8 cellular contexts compared by ENCODE assay signal in the genomic region with DNA sequence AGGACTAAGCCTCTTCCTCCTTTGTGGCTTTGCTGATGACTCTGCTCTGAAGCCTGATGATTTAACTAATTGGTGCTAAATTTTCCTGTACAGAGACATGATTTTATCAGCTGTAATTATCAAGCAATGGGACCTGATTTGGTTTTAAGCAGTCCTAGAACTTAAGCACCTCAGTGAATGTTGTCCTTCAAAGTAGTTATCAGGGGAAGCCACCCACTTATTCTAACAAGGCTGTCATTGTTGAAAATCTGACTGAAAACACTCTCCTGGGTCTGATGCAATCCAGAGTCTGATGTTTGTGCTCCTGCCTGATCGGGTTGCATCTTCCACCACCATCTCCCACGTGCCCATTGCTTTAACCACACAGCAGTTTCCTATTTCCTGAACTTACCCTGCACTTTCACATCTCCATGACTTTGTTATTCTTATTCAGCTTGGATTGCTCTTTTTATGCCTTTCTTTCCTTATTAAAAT. TPM values are rescaled to one million over a fixed set of nuclear protein-coding genes. Genes with fewer than 3 reads are reported as not detected.
DNase-seq lines count a peak whose midpoint lies in the region; ATAC-seq, FAIRE-seq and TF ChIP-seq lines count a peak whose summit lies in the region.

No MANE protein-coding gene starts in this region.

- no peaks in the 10 kb centered on the region for H4K20me1 ChIP-seq in GM12878 (ENCODE audit: control insufficient read depth, insufficient read depth)
- H4K20me1 ChIP-seq in MM.1S (ENCODE audit: insufficient read depth, low read length): no peaks in the 10 kb centered on the region

- H2AFZ ChIP-seq in GM12878 (ENCODE audit: control insufficient read depth, low read depth, low read length) (peak overlapping the region; percentile 2; the same call in 1 of the 2 replicates), MM.1S (ENCODE audit: low read length) (no peak overlapping the region)

- DNase-seq in COLO829 (ENCODE audit: low spot score): peak; percentile 80
- peak; percentile 93 for DNase-seq in OCI-M1 (lab: John Stamatoyannopoulos, UW)
- no peak for DNase-seq in GM12878 (ENCODE audit: low read depth, low spot score)
- no peak for DNase-seq in nephron progenitor cell
- DNase-seq in left colon: no peak
- DNase-seq in NCI-H1048 (lab: John Stamatoyannopoulos, UW): no peak
- no peak for DNase-seq in MM.1S

- RAD21 ChIA-PET in GM12878 (lab: Charles Lee; ENCODE audit: unreplicated experiment): interaction anchor here (1.2 to 12.5 kb wide), 20 partner anchors 8 to 828 kb away, joined by 3 to 171 read pairs (median 9); a partner anchor contains a TSS

- H3K9me3 ChIP-seq in GM12878 (replicated peaks; ENCODE audit: control insufficient read depth, insufficient read depth, low read length) (no peaks in the 10 kb centered on the region), MM.1S (replicated peaks; ENCODE audit: insufficient read depth, low read length) (no peaks in the 10 kb centered on the region)

- H3K27ac ChIP-seq in GM12878 (ENCODE audit: control insufficient read depth, insufficient read depth) (peak overlapping the region; percentile 54), MM.1S (ENCODE audit: low read length) (no peak overlapping the region)

- no peaks in the 10 kb centered on the region for H3K27me3 ChIP-seq in GM12878 (replicated peaks in 1 of 2; ENCODE audit: control insufficient read depth in 2 of 2, insufficient read depth in 2 of 2, low read length in 1 of 2)
- no peaks in the 10 kb centered on the region for H3K27me3 ChIP-seq in MM.1S (replicated peaks; ENCODE audit: insufficient read depth, low read length)

- CTCF ChIA-PET in GM12878 (lab: Yijun Ruan, JAX): interaction anchor here (1.1 to 12.4 kb wide), 22 partner anchors 12 to 393 kb away, joined by 3 to 253 read pairs (median 14); no protein-coding TSS in a partner anchor

- H3K27ac Mint-ChIP-seq in nephron progenitor cell: no peak overlapping the region

- peaks cover 4% of the 10 kb centered on the region for H3K27me3 Mint-ChIP-seq in nephron progenitor cell (ENCODE audit: low read depth, poor library complexity)

- no peaks in the 10 kb centered on the region for H3K36me3 Mint-ChIP-seq in nephron progenitor cell (ENCODE audit: low read depth)

- H3K4me3 Mint-ChIP-seq in nephron progenitor cell: peak overlapping the region; percentile 2

- POLR2A ChIA-PET in GM12878 (lab: Charles Lee): interaction anchor here (0.5 to 2.8 kb wide), 4 partner anchors 18 to 676 kb away, joined by 3 to 12 read pairs (median 6); no protein-coding TSS in a partner anchor

- H3F3A ChIP-seq in MM.1S (ENCODE audit: insufficient read depth, low read length): no peaks in the 10 kb centered on the region

- H3K4me1 Mint-ChIP-seq in nephron progenitor cell: peaks cover 44% of the 10 kb centered on the region

- ATAC-seq in GM21786 (IDR thresholded peaks at IDR 0.05; ENCODE audit: unreplicated experiment) (peak; percentile 35), GM12878 (peak; percentile 56), left colon (no peak)

- TF ChIP-seq CTCF in GM12878 (IDR thresholded peaks at IDR 0.05 in 2 of 3, conservative IDR thresholded peaks at IDR 0.05 in 1 of 3; ENCODE audit: control insufficient read depth in 2 of 3, extremely low read depth in 1 of 3, insufficient read depth in 1 of 3, low read depth in 3 of 3, low read length in 3 of 3): no peak
- no peak for TF ChIP-seq CTCF in nephron progenitor cell (IDR thresholded peaks at IDR 0.05)
- no peak for TF ChIP-seq CTCF in MM.1S (IDR thresholded peaks at IDR 0.05; ENCODE audit: low read length)

- no peak overlapping the region for H3K4me3 ChIP-seq in GM12878
- H3K4me3 ChIP-seq in MM.1S (ENCODE audit: low read length): no peak overlapping the region

- H3K36me3 ChIP-seq in GM12878 (ENCODE audit: control insufficient read depth in 2 of 2, insufficient read depth in 2 of 2, low read length in 1 of 2): no peaks in the 10 kb centered on the region
- H3K36me3 ChIP-seq in MM.1S (replicated peaks; ENCODE audit: insufficient read depth, low read length): no peaks in the 10 kb centered on the region

- TF ChIP-seq POLR2A in GM12878 (IDR thresholded peaks at IDR 0.05; ENCODE audit: low read depth, low read length): no peak

- FAIRE-seq in GM12878 (lab: Jason Lieb, UNC): no peak

- no peaks in the 10 kb centered on the region for H3K9me2 ChIP-seq in MM.1S (replicated peaks; ENCODE audit: insufficient read depth, low read length)

- H3K79me2 ChIP-seq in GM12878 (ENCODE audit: control insufficient read depth, insufficient read depth, low read length) (no peaks in the 10 kb centered on the region), MM.1S (ENCODE audit: low read length) (no peaks in the 10 kb centered on the region)

- peak; percentile 33 to 48; a peak in 3 of 4 replicates for TF ChIP-seq EP300 in GM12878 (IDR thresholded peaks at IDR 0.05; ENCODE audit: borderline replicate concordance in 1 of 2, control insufficient read depth in 1 of 2, low read depth in 2 of 2, low read length in 2 of 2)

- H3K4me1 ChIP-seq in GM12878 (ENCODE audit: control insufficient read depth, insufficient read depth, low read length) (peaks cover 38% of the 10 kb centered on the region), MM.1S (ENCODE audit: low read length) (no peaks in the 10 kb centered on the region)

- no peak for TF ChIP-seq RAD21 in GM12878 (IDR thresholded peaks at IDR 0.05; ENCODE audit: insufficient read depth, low read depth, low read length)

- no peaks in the 10 kb centered on the region for H3K9me3 Mint-ChIP-seq in nephron progenitor cell

- BruUV-seq in GM12878 (replicated peaks; lab: Mats Ljungman, UMichigan): no TSS peak

- in situ Hi-C loops in GM12878 (cut with MboI): loop anchor here (5.0 kb wide), 1 partner anchor 374 kb away; no protein-coding TSS in a partner anchor

- 0% methylated on average over 2 of the region's 2 CpGs for WGBS in GM12878 (ENCODE audit: insufficient coverage, insufficient replicate concordance, low lambda C conversion rate, missing lambda C conversion rate)

- H3K9ac ChIP-seq in GM12878 (ENCODE audit: control insufficient read depth, insufficient read depth, low read length) (peak overlapping the region; percentile 41), MM.1S (ENCODE audit: low read length) (no peak overlapping the region)

- intact Hi-C loops in GM12878 (cut with micrococcal nuclease; ENCODE audit: unreplicated experiment) (loop anchor here (2.0 kb wide), 2 partner anchors 17 to 113 kb away; no protein-coding TSS in a partner anchor), left colon (cut with DNase I, micrococcal nuclease) (no loop called here)

- H3K4me2 ChIP-seq in GM12878 (ENCODE audit: control insufficient read depth, insufficient read depth): peak overlapping the region; percentile 9
- no peak overlapping the region for H3K4me2 ChIP-seq in MM.1S (ENCODE audit: low read depth, low read length)

- SMC1A ChIA-PET in GM12878 (lab: Charles Lee; ENCODE audit: uncharacterized antibody, unreplicated experiment): interaction anchor here (0.9 to 11.8 kb wide), 25 partner anchors 10 to 374 kb away, joined by 3 to 275 read pairs (median 10); no protein-coding TSS in a partner anchor

TF ChIP-seq in GM12878, 131 proteins besides CTCF, POLR2A, EP300 and RAD21 (continues in another document):
- TF ChIP-seq HDAC2 (IDR thresholded peaks at IDR 0.05) (no peak), IKZF1 (conservative IDR thresholded peaks at IDR 0.05) (peak; percentile 65)
- TF ChIP-seq, protein P1, sequence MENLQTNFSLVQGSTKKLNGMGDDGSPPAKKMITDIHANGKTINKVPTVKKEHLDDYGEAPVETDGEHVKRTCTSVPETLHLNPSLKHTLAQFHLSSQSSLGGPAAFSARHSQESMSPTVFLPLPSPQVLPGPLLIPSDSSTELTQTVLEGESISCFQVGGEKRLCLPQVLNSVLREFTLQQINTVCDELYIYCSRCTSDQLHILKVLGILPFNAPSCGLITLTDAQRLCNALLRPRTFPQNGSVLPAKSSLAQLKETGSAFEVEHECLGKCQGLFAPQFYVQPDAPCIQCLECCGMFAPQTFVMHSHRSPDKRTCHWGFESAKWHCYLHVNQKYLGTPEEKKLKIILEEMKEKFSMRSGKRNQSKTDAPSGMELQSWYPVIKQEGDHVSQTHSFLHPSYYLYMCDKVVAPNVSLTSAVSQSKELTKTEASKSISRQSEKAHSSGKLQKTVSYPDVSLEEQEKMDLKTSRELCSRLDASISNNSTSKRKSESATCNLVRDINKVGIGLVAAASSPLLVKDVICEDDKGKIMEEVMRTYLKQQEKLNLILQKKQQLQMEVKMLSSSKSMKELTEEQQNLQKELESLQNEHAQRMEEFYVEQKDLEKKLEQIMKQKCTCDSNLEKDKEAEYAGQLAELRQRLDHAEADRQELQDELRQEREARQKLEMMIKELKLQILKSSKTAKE (IDR thresholded peaks at IDR 0.05; ENCODE audit: low read depth, poor library complexity, severe bottlenecking): no peak
- TF ChIP-seq, protein P2, sequence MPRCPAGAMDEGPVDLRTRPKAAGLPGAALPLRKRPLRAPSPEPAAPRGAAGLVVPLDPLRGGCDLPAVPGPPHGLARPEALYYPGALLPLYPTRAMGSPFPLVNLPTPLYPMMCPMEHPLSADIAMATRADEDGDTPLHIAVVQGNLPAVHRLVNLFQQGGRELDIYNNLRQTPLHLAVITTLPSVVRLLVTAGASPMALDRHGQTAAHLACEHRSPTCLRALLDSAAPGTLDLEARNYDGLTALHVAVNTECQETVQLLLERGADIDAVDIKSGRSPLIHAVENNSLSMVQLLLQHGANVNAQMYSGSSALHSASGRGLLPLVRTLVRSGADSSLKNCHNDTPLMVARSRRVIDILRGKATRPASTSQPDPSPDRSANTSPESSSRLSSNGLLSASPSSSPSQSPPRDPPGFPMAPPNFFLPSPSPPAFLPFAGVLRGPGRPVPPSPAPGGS (IDR thresholded peaks at IDR 0.05; ENCODE audit: borderline replicate concordance, insufficient read depth, low read depth, low read length, poor library complexity, severe bottlenecking): peak; percentile 16

RNA-seq across cellular contexts. Expression of a gene that starts 54.8 kb away (rescaled TPM):
- total RNA-seq in GM12878 (2013; cell fraction: nucleolus; rRNA removed): 11.5 and 12.4 TPM in 2 replicates
- total RNA-seq in GM12878 (2014; rRNA removed) (38.2 and 39.3 TPM in 2 replicates), GM12878 (2014; rRNA removed; fragmentation: Illumina TruSeq; extraction: Trizol) (29.8 TPM in 2 replicates), GM12878 (2021) (37.6 and 40.8 TPM in 2 replicates), left colon (1 to 10 TPM; 7.1 to 9.6 TPM)
- polyA plus RNA-seq in GM12878 (2011; ENCODE audit: low read depth): 8.8 TPM
- polyA plus RNA-seq in GM12878 (2011; rRNA removed) (3.2 and 3.8 TPM in 2 replicates), GM12878 (2014; fragmentation: Illumina TruSeq; extraction: Trizol) (23.2 and 31.6 TPM in 2 replicates), GM12878 (2014; fragmentation: Nextera tagmentation; extraction: Ambion mirVana) (10 to 100 TPM; 11.9 to 13.3 TPM), GM12878 (2014; rRNA removed) (29.2 and 31.8 TPM in 2 replicates), GM12878 (2016; fragmentation: Nextera tagmentation; extraction: Ambion mirVana) (10 to 100 TPM; 52.2 to 59.4 TPM)
- polyA plus RNA-seq in GM12878 (2011; cell fraction: cytosol; rRNA removed): 3.9 and 6.3 TPM in 2 replicates
- polyA plus RNA-seq in GM12878 (2011; cell fraction: nucleus; rRNA removed): 7.0 and 7.1 TPM in 2 replicates
- 14.1 and 23.7 TPM in 2 replicates for polyA plus RNA-seq in GM12878 (2012)
- polyA minus RNA-seq in GM12878 (2011; rRNA and poly(A)+ RNA removed): 8.2 and 8.8 TPM in 2 replicates
- 2.0 and 2.5 TPM in 2 replicates for polyA minus RNA-seq in GM12878 (2011; cell fraction: cytosol; rRNA and poly(A)+ RNA removed)
- 8.2 and 11.6 TPM in 2 replicates for polyA minus RNA-seq in GM12878 (2011; cell fraction: nucleus; rRNA and poly(A)+ RNA removed)

Comparison
In these comparisons a context has a peak if more than half of its experiments do, and no peak if none do; other contexts are left out.
1. DNase-seq: peak in COLO829 (single experiment) and OCI-M1 (single experiment); none in GM12878 (single experiment), nephron progenitor cell (single experiment), left colon (0 of 2), NCI-H1048 (single experiment) and MM.1S (single experiment).